ENCODE assay signal across 8 cellular contexts in the genomic region with DNA sequence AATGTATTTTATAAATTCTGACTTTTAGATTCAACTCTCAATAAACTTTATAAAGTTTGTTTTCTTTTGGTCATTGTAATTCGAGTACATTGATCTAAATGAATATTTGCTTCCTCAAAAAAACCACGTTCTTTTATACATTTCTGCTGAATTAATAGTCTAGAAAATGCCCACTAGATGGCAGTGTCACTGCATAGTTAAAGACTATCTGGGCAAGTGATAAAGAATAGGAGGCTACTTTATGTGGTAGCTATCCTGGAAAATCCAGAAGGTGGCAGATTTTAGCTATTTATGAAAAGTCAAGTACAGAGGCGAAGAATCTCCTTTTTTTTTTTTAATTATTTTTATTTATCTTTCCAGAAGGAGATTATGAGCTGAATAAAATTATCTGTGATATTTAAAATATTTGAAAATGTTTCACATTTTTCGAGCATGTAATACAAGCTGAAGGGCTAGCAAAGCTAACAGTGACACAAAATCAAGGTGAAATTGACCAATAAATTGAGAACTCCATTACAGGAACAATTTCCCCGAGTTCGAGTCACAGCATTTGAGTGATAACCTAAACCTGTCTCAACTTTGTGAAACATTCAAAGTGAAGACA.
DNase-seq lines count a peak whose midpoint lies in the region; ATAC-seq, FAIRE-seq and TF ChIP-seq lines count a peak whose summit lies in the region.

No MANE protein-coding gene starts in this region.

- H3K36me3 ChIP-seq in BJ (ENCODE audit: control insufficient read depth, insufficient read depth, low read length) = no peaks in the 10 kb centered on the region
- H3K36me3 ChIP-seq in SK-N-SH (replicated peaks in 1 of 2; ENCODE audit: control insufficient read depth in 1 of 2, insufficient read depth in 2 of 2, low read length in 1 of 2) = no peaks in the 10 kb centered on the region
- no peaks in the 10 kb centered on the region for H3K36me3 ChIP-seq in neural progenitor cell

- POLR2A ChIA-PET in BJ (lab: Charles Lee) (no interaction called here), SK-N-SH (lab: Yijun Ruan, JAX) (no interaction called here)

- CTCF ChIA-PET in BJ (lab: Yijun Ruan, JAX) = interaction anchor here (0.6 to 2.9 kb wide), 8 partner anchors 9 to 1353 kb away, joined by 3 to 17 read pairs (median 4); no protein-coding TSS in a partner anchor
- CTCF ChIA-PET in SK-N-SH (lab: Yijun Ruan, JAX) = interaction anchor here (0.6 to 3.0 kb wide), 39 partner anchors 9 to 1995 kb away, joined by 3 to 30 read pairs (median 3); no protein-coding TSS in a partner anchor

- no peak overlapping the region for H3K9ac ChIP-seq in SK-N-SH
- no peak overlapping the region for H3K9ac ChIP-seq in neural progenitor cell

- no peaks in the 10 kb centered on the region for H3K36me3 Mint-ChIP-seq in neural progenitor cell

- no peak for TF ChIP-seq EP300 in SK-N-SH (IDR thresholded peaks at IDR 0.05; ENCODE audit: borderline replicate concordance in 1 of 2, low read depth in 1 of 2, low read length in 1 of 2)

- H2AFZ ChIP-seq in SK-N-SH (ENCODE audit: low read depth) = no peak overlapping the region
- no peak overlapping the region for H2AFZ ChIP-seq in neural progenitor cell (replicated peaks)

- H4K20me1 ChIP-seq in SK-N-SH (ENCODE audit: insufficient read depth) (no peaks in the 10 kb centered on the region), neural progenitor cell (ENCODE audit: low read depth) (no peaks in the 10 kb centered on the region)

- WGBS in SK-N-SH (ENCODE audit: low lambda C conversion rate) = 5% methylated on average over 6 of the region's 6 CpGs

- no peak overlapping the region for H3K4me3 Mint-ChIP-seq in neural progenitor cell

- DNase-seq in BJ (ENCODE audit: low read depth) (peak; percentile 1), GM18507 (ENCODE audit: extremely low spot score, insufficient read length, low read depth) (peak; percentile 2), NCI-H1436 (lab: John Stamatoyannopoulos, UW) (peak; percentile 77), SK-N-SH (peak; percentile 57), fibroblast of gingiva (ENCODE audit: low read depth) (peak; percentile 48), neural progenitor cell (ENCODE audit: low spot score) (peak; percentile 93), UCSD-AML1 (lab: John Stamatoyannopoulos, UW; ENCODE audit: unreplicated experiment) (no peak)

- peaks cover 2% of the 10 kb centered on the region for H3K27me3 Mint-ChIP-seq in neural progenitor cell (ENCODE audit: insufficient read depth, low read depth)

- H3K4me1 Mint-ChIP-seq in neural progenitor cell = peaks cover 16% of the 10 kb centered on the region

- no peak overlapping the region for H3K27ac Mint-ChIP-seq in neural progenitor cell

- H3F3A ChIP-seq in SK-N-SH (replicated peaks; ENCODE audit: insufficient read depth) = no peaks in the 10 kb centered on the region
- no peaks in the 10 kb centered on the region for H3F3A ChIP-seq in neural progenitor cell (ENCODE audit: low read depth)

- H3K4me3 ChIP-seq in BJ (ENCODE audit: low read depth, low read length) = no peak overlapping the region
- H3K4me3 ChIP-seq in SK-N-SH (ENCODE audit: low read depth in 2 of 2, low read length in 1 of 2) = peak overlapping the region in 1 of 2 experiments; percentile 38; a peak in 1 of 4 replicates
- H3K4me3 ChIP-seq in neural progenitor cell = no peak overlapping the region

- TF ChIP-seq CTCF in BJ (IDR thresholded peaks at IDR 0.05; ENCODE audit: insufficient read depth, low read depth, low read length) (peak; percentile 70), SK-N-SH (IDR thresholded peaks at IDR 0.05) (peak; percentile 95), neural progenitor cell (IDR thresholded peaks at IDR 0.05) (peak; percentile 100)

- peak; percentile 94 for TF ChIP-seq RAD21 in SK-N-SH (IDR thresholded peaks at IDR 0.05; ENCODE audit: low read length)

- H3K27me3 ChIP-seq in BJ (ENCODE audit: control insufficient read depth, insufficient read depth, low read length) = no peaks in the 10 kb centered on the region
- H3K27me3 ChIP-seq in SK-N-SH (ENCODE audit: insufficient read depth) = no peaks in the 10 kb centered on the region
- no peaks in the 10 kb centered on the region for H3K27me3 ChIP-seq in neural progenitor cell

- H3K9me3 ChIP-seq in SK-N-SH = no peaks in the 10 kb centered on the region
- H3K9me3 ChIP-seq in neural progenitor cell (ENCODE audit: low read depth) = no peaks in the 10 kb centered on the region

- peak; percentile 79 for FAIRE-seq in GM18507 (lab: Jason Lieb, UNC)

- H3K4me1 ChIP-seq in SK-N-SH (ENCODE audit: control insufficient read depth in 1 of 2, insufficient read depth in 2 of 2, low read depth in 1 of 2, low read length in 1 of 2) (no peaks in the 10 kb centered on the region), neural progenitor cell (no peaks in the 10 kb centered on the region)

- peak; percentile 93 for ATAC-seq in HG02938 (IDR thresholded peaks at IDR 0.05; ENCODE audit: unreplicated experiment)

- H3K79me2 ChIP-seq in SK-N-SH (ENCODE audit: insufficient read depth) (no peaks in the 10 kb centered on the region), neural progenitor cell (ENCODE audit: low read depth) (no peaks in the 10 kb centered on the region)

- peaks cover 4% of the 10 kb centered on the region for H3K9me3 Mint-ChIP-seq in neural progenitor cell

- H3K4me2 ChIP-seq in SK-N-SH (no peak overlapping the region), neural progenitor cell (no peak overlapping the region)

- H3K9me2 ChIP-seq in SK-N-SH = no peaks in the 10 kb centered on the region

- no peak overlapping the region for H3K27ac ChIP-seq in SK-N-SH (ENCODE audit: low read depth in 2 of 2, low read length in 1 of 2)
- no peak overlapping the region for H3K27ac ChIP-seq in neural progenitor cell

TF ChIP-seq in SK-N-SH, 30 proteins besides CTCF, POLR2A, EP300 and RAD21:
- TF ChIP-seq SMC3 (IDR thresholded peaks at IDR 0.05; ENCODE audit: low read depth, low read length) (peak; percentile 71), RFX5 (IDR thresholded peaks at IDR 0.05; ENCODE audit: low read length) (peak; percentile 42; the same call in 1 of the 2 replicates), EZH2phosphoT487 (IDR thresholded peaks at IDR 0.05; ENCODE audit: borderline replicate concordance, low read depth) (no peak)
- TF ChIP-seq, protein P1, sequence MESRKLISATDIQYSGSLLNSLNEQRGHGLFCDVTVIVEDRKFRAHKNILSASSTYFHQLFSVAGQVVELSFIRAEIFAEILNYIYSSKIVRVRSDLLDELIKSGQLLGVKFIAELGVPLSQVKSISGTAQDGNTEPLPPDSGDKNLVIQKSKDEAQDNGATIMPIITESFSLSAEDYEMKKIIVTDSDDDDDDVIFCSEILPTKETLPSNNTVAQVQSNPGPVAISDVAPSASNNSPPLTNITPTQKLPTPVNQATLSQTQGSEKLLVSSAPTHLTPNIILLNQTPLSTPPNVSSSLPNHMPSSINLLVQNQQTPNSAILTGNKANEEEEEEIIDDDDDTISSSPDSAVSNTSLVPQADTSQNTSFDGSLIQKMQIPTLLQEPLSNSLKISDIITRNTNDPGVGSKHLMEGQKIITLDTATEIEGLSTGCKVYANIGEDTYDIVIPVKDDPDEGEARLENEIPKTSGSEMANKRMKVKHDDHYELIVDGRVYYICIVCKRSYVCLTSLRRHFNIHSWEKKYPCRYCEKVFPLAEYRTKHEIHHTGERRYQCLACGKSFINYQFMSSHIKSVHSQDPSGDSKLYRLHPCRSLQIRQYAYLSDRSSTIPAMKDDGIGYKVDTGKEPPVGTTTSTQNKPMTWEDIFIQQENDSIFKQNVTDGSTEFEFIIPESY (IDR thresholded peaks at IDR 0.05; ENCODE audit: borderline replicate concordance, low read depth) = no peak
